13 cellular contexts compared by ENCODE assay signal in genomic region chr5:126846756-126847155, GRCh38.
DNase-seq lines count a peak whose midpoint lies in the region; ATAC-seq lines count a peak whose summit lies in the region.
"Had no signal": no experiment of that assay in that cellular context is flagged by ENCODE, and none has a peak within 500 bp of the region (broad histone marks: within the 10 kb centered on the region; RNA-seq: fewer than 3 reads in every experiment).

No MANE protein-coding gene starts in this region.

- no peak for ATAC-seq in activated T-cell treated with anti-CD3 and anti-CD28 coated beads, Interleukin-2, amount 50 U/mL, for 72 hours (replicated peaks in 1 of 2)
- ATAC-seq in T-cell (replicated peaks in 1 of 4): no peak
- ATAC-seq in memory B cell (ENCODE audit: low read depth): no peak
- ATAC-seq in stimulated activated memory B cell treated with anti-CD40 and anti-IgM and Interleukin-4, amounts not matched to agents 10 μg/mL and 1 μg/mL and 100 μg/mL, for 72 hours: no peak
- ATAC-seq in HG02870 (IDR thresholded peaks at IDR 0.05; ENCODE audit: unreplicated experiment): no peak

- CTCF ChIA-PET in T-cell (lab: Charles Lee): interaction anchor here in 1 of 2 donors (0.6 kb wide), 1 partner anchor 10 kb away, joined by 7 read pairs; no protein-coding TSS in a partner anchor

- H3K27ac Mint-ChIP-seq in activated T-cell treated with anti-CD3 and anti-CD28 coated beads, Interleukin-2, amount 50 U/mL, for 72 hours: peak overlapping the region; percentile 49
- H3K27ac Mint-ChIP-seq in T-cell (peak overlapping the region; percentile 96), memory B cell (peak overlapping the region; percentile 93)
- H3K27ac Mint-ChIP-seq in stimulated activated memory B cell treated with anti-CD40 and anti-IgM and Interleukin-4, amounts not matched to agents 10 μg/mL and 1 μg/mL and 100 μg/mL, for 72 hours: peak overlapping the region; percentile 81

- no peak overlapping the region for H3K4me3 Mint-ChIP-seq in activated T-cell treated with anti-CD3 and anti-CD28 coated beads, Interleukin-2, amount 50 U/mL, for 72 hours
- H3K4me3 Mint-ChIP-seq in T-cell: no peak overlapping the region
- no peak overlapping the region for H3K4me3 Mint-ChIP-seq in memory B cell
- no peak overlapping the region for H3K4me3 Mint-ChIP-seq in stimulated activated memory B cell treated with anti-CD40 and anti-IgM and Interleukin-4, amounts not matched to agents 10 μg/mL and 1 μg/mL and 100 μg/mL, for 72 hours
- H3K4me3 Mint-ChIP-seq: activated T-helper 1 cell treated with anti-CD3 and anti-CD28 coated beads, Interleukin-12 subunit alpha, Interleukin-12 subunit beta, Interleukin-2, Interleukin-4 antibody, amounts not matched to agents 30 ng/mL and 10 ng/mL and 1 ng/mL, durations not matched to agents 14 hours and 24 hours and 36 hours; neural progenitor cell had no signal

- H3K36me3 Mint-ChIP-seq in activated T-cell treated with anti-CD3 and anti-CD28 coated beads, Interleukin-2, amount 50 U/mL, for 72 hours (ENCODE audit: insufficient read depth in 2 of 2): peaks cover 0 to 1% of the 10 kb centered on the region in 2 donors
- H3K36me3 Mint-ChIP-seq in T-cell (no peaks in the 10 kb centered on the region), memory B cell (peaks cover 7% of the 10 kb centered on the region)
- H3K36me3 Mint-ChIP-seq in stimulated activated memory B cell treated with anti-CD40 and anti-IgM and Interleukin-4, amounts not matched to agents 10 μg/mL and 1 μg/mL and 100 μg/mL, for 72 hours: peaks cover 24% of the 10 kb centered on the region

- DNase-seq in activated T-cell treated with anti-CD3 and anti-CD28 coated beads, Interleukin-2, amount 50 U/mL, for 72 hours: no peak
- DNase-seq in activated T-cell treated with anti-CD3 and anti-CD28 coated beads, Interleukin-2, amount 50 U/mL, for 48 hours: no peak
- no peak for DNase-seq in T-cell
- DNase-seq in memory B cell (ENCODE audit: low spot score in 2 of 2): no peak
- DNase-seq in AG08395 (ENCODE audit: low spot score): no peak
- no peak for DNase-seq in H4 (ENCODE audit: low spot score)
- DNase-seq: DMS79, NCI-H1092, NCI-H446 treated with DMSO at 0.1 percent for 48 hours had no signal

- H3K9me3 Mint-ChIP-seq in activated T-cell treated with anti-CD3 and anti-CD28 coated beads, Interleukin-2, amount 50 U/mL, for 72 hours: no peaks in the 10 kb centered on the region
- H3K9me3 Mint-ChIP-seq in T-cell: no peaks in the 10 kb centered on the region
- peaks cover 10% of the 10 kb centered on the region for H3K9me3 Mint-ChIP-seq in memory B cell
- peaks cover 7% of the 10 kb centered on the region for H3K9me3 Mint-ChIP-seq in stimulated activated memory B cell treated with anti-CD40 and anti-IgM and Interleukin-4, amounts not matched to agents 10 μg/mL and 1 μg/mL and 100 μg/mL, for 72 hours
- H3K9me3 Mint-ChIP-seq: activated T-helper 1 cell treated with anti-CD3 and anti-CD28 coated beads, Interleukin-12 subunit alpha, Interleukin-12 subunit beta, Interleukin-2, Interleukin-4 antibody, amounts not matched to agents 30 ng/mL and 10 ng/mL and 1 ng/mL, durations not matched to agents 14 hours and 24 hours and 36 hours; neural progenitor cell had no signal

- H3K4me1 Mint-ChIP-seq in activated T-cell treated with anti-CD3 and anti-CD28 coated beads, Interleukin-2, amount 50 U/mL, for 72 hours (ENCODE audit: low read depth): peaks cover 37% of the 10 kb centered on the region
- H3K4me1 Mint-ChIP-seq in T-cell (peaks cover 47 to 58% (median 58%) of the 10 kb centered on the region in 3 donors), memory B cell (peaks cover 25% of the 10 kb centered on the region)
- H3K4me1 Mint-ChIP-seq in stimulated activated memory B cell treated with anti-CD40 and anti-IgM and Interleukin-4, amounts not matched to agents 10 μg/mL and 1 μg/mL and 100 μg/mL, for 72 hours: peaks cover 46% of the 10 kb centered on the region

- H3K27me3 Mint-ChIP-seq in activated T-cell treated with anti-CD3 and anti-CD28 coated beads, Interleukin-2, amount 50 U/mL, for 72 hours (ENCODE audit: low read depth): no peaks in the 10 kb centered on the region
- H3K27me3 Mint-ChIP-seq in T-cell (no peaks in the 10 kb centered on the region), memory B cell (no peaks in the 10 kb centered on the region)
- no peaks in the 10 kb centered on the region for H3K27me3 Mint-ChIP-seq in stimulated activated memory B cell treated with anti-CD40 and anti-IgM and Interleukin-4, amounts not matched to agents 10 μg/mL and 1 μg/mL and 100 μg/mL, for 72 hours

- POLR2A ChIA-PET in T-cell (lab: Charles Lee): interaction anchor here in 1 of 2 donors (0.7 kb wide), 1 partner anchor 8 kb away, joined by 3 read pairs; no protein-coding TSS in a partner anchor
